Comparison of ENCODE assay signal across 1 cellular context in genomic region chr1:182169203-182169602, GRCh38.
TF ChIP-seq lines count a peak whose summit lies in the region.

No MANE protein-coding gene starts in this region.

TF ChIP-seq in GM23338, 12 proteins besides CTCF, POLR2A, EP300 and RAD21 (continued from another document):
- no peak for TF ChIP-seq EZH2phosphoT487 (IDR thresholded peaks at IDR 0.05; ENCODE audit: unreplicated experiment)
- TF ChIP-seq CREB1 (CRISPR knock-in tag; IDR thresholded peaks at IDR 0.05; ENCODE audit: low read depth) = no peak
- TF ChIP-seq ZNF114 (CRISPR knock-in tag; IDR thresholded peaks at IDR 0.05) = no peak
- TF ChIP-seq ZNF331 (CRISPR knock-in tag; IDR thresholded peaks at IDR 0.05; ENCODE audit: low read depth) = no peak
- no peak for TF ChIP-seq NANOG (IDR thresholded peaks at IDR 0.05; ENCODE audit: borderline replicate concordance)
- TF ChIP-seq POLR2AphosphoS5 (IDR thresholded peaks at IDR 0.05; ENCODE audit: low read depth) = no peak
- TF ChIP-seq STAT1 (IDR thresholded peaks at IDR 0.05; ENCODE audit: unreplicated experiment) = no peak
- no peak for TF ChIP-seq REST (IDR thresholded peaks at IDR 0.05; ENCODE audit: unreplicated experiment)
- TF ChIP-seq ETS1 (IDR thresholded peaks at IDR 0.05) = no peak
- TF ChIP-seq JUNB (IDR thresholded peaks at IDR 0.05; ENCODE audit: unreplicated experiment) = no peak
